15 cellular contexts compared by ENCODE assay signal in the genomic region with DNA sequence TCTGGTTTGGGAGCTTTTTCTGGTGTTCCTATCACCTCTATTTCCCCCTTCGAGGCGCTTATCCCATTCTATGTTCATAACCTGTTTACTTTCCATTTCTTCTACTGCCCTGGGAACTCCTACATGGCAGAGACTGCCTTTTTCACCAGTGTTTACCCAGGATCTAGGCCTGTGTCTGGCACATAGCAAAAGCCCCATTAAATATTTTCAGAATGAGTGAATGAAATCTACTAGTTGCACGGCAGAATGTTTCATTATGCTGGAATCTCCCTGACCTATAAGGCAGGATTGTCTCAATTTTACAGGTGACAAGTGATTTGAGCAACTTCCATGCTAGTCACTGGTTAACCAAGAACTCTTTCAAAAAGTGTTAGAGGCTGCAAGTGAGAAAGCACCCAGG.
DNase-seq lines count a peak whose midpoint lies in the region; ATAC-seq and TF ChIP-seq lines count a peak whose summit lies in the region.
"Had no signal": no experiment of that assay in that cellular context is flagged by ENCODE, and none has a peak within 500 bp of the region (broad histone marks: within the 10 kb centered on the region; RNA-seq: fewer than 3 reads in every experiment).

No MANE protein-coding gene starts in this region.

- WGBS in body of pancreas, 2 donors, result 75 to 84% methylated on average over 3 of the region's 3 CpGs
- 91% methylated on average over 3 of the region's 3 CpGs for WGBS in mesenchymal stem cell
- WGBS in transverse colon (ENCODE audit: low coverage in 1 of 2), 2 donors, result 86% methylated on average over 3 of the region's 3 CpGs; no CpG with 5 or more reads in 1 of the 2 donors
- 93 to 94% methylated on average over 3 of the region's 3 CpGs for whole genome bisulfite sequencing in testis, 2 donors

- H3K4me1 ChIP-seq in body of pancreas (peaks cover 1% of the 10 kb centered on the region), mesenchymal stem cell (ENCODE audit: control insufficient read depth, insufficient read depth, low read depth, low read length) (peaks cover 14% of the 10 kb centered on the region), transverse colon (no peaks in the 10 kb centered on the region), testis (no peaks in the 10 kb centered on the region)
- H3K4me1 ChIP-seq: BLaER1 had no signal

- H3K9ac ChIP-seq in mesenchymal stem cell (ENCODE audit: low read length), result no peak overlapping the region
- H3K9ac ChIP-seq: BLaER1 had no signal

- DNase-seq in AG10803 (ENCODE audit: low read depth), result peak; percentile 59
- DNase-seq in HT1080 (ENCODE audit: low read depth), result peak; percentile 51
- no peak for DNase-seq in body of pancreas
- no peak for DNase-seq in mesenchymal stem cell
- no peak for DNase-seq in transverse colon
- no peak for DNase-seq in NCI-H2081 (lab: John Stamatoyannopoulos, UW)
- DNase-seq in testis, result no peak
- DNase-seq: Kasumi-1, NCI-H2081 treated with DMSO at 0.1 percent for 48 hours, WERI-Rb-1 had no signal

- no peak overlapping the region for H2BK5ac ChIP-seq in mesenchymal stem cell (ENCODE audit: low read depth, low read length, poor library complexity, severe bottlenecking)

- H2AK5ac ChIP-seq in mesenchymal stem cell (ENCODE audit: low read length, severe bottlenecking), result peak overlapping the region; percentile 85

- no peak overlapping the region for H4K8ac ChIP-seq in mesenchymal stem cell (ENCODE audit: low read length)

- H3K36me3 ChIP-seq in body of pancreas (replicated peaks in 1 of 2; ENCODE audit: insufficient read depth in 1 of 2, low read depth in 2 of 2) (peaks cover 0 to 5% of the 10 kb centered on the region in 2 donors), mesenchymal stem cell (ENCODE audit: control insufficient read depth in 1 of 2, insufficient read depth in 2 of 2, low read depth in 1 of 2, low read length in 2 of 2) (peaks cover 5 to 19% of the 10 kb centered on the region in 2 experiments), transverse colon (peaks cover 0 to 5% (median 0%) of the 10 kb centered on the region in 4 donors), testis (ENCODE audit: low read depth, missing control alignments) (no peaks in the 10 kb centered on the region)
- H3K36me3 ChIP-seq: neutrophil, WERI-Rb-1 had no signal

- TF ChIP-seq EP300 in transverse colon (IDR thresholded peaks at IDR 0.05; ENCODE audit: low read depth), result no peak

- no peak overlapping the region for H3K23ac ChIP-seq in mesenchymal stem cell (ENCODE audit: low read length in 2 of 2)

- no peak overlapping the region for H3K4ac ChIP-seq in mesenchymal stem cell (ENCODE audit: low read depth in 1 of 2, low read length in 2 of 2)

- intact Hi-C loops in body of pancreas (cut with DNase I) (no loop called here), transverse colon (cut with DNase I; ENCODE audit: low total_unique reads) (no loop called here), testis (cut with DNase I; ENCODE audit: low total_unique reads) (no loop called here)

- H3K27me3 ChIP-seq in body of pancreas (no peaks in the 10 kb centered on the region), mesenchymal stem cell (ENCODE audit: control insufficient read depth in 1 of 2, insufficient read depth in 1 of 2, low read length in 2 of 2) (no peaks in the 10 kb centered on the region), transverse colon (no peaks in the 10 kb centered on the region), testis (no peaks in the 10 kb centered on the region)
- H3K27me3 ChIP-seq: BLaER1, neutrophil, tibial nerve had no signal

- in situ Hi-C loops in transverse colon (cut with MboI; ENCODE audit: low pct_ligation_motif_present in 1 of 4, low pct_unique_long_range_greater_than_20kb in 1 of 4, low sequenced_read_pairs in 3 of 4), result no loop called here

- peak overlapping the region; percentile 12 for H3K4me2 ChIP-seq in mesenchymal stem cell (ENCODE audit: low read length, poor library complexity, severe bottlenecking)
- H3K4me2 ChIP-seq: BLaER1 had no signal

- no peak overlapping the region for H2BK15ac ChIP-seq in mesenchymal stem cell (ENCODE audit: low read depth, poor library complexity, severe bottlenecking)

- H2AFZ ChIP-seq in mesenchymal stem cell (ENCODE audit: low read depth, low read length), result no peak overlapping the region

- no peak for TF ChIP-seq CTCF in AG10803 (conservative IDR thresholded peaks at IDR 0.05; ENCODE audit: low read length)
- no peak for TF ChIP-seq CTCF in body of pancreas (IDR thresholded peaks at IDR 0.05)
- TF ChIP-seq CTCF in transverse colon (IDR thresholded peaks at IDR 0.05), result no peak
- TF ChIP-seq CTCF in testis (IDR thresholded peaks at IDR 0.05), result no peak

- no peak overlapping the region for H2BK12ac ChIP-seq in mesenchymal stem cell (ENCODE audit: low read length in 2 of 2)

- H3K9me3 ChIP-seq in body of pancreas (no peaks in the 10 kb centered on the region), mesenchymal stem cell (ENCODE audit: control insufficient read depth, low read length) (no peaks in the 10 kb centered on the region), transverse colon (peaks cover 0 to 6% of the 10 kb centered on the region in 2 donors), testis (no peaks in the 10 kb centered on the region)
- H3K9me3 ChIP-seq: BLaER1, neutrophil had no signal

- H4K91ac ChIP-seq in mesenchymal stem cell (ENCODE audit: low read length), result no peak overlapping the region

- no peak overlapping the region for H2BK120ac ChIP-seq in mesenchymal stem cell (ENCODE audit: low read depth, low read length)

- peak; percentile 40 for ATAC-seq in body of pancreas
- ATAC-seq in GM18502 (IDR thresholded peaks at IDR 0.05; ENCODE audit: poor library complexity, unreplicated experiment), result no peak

- H3K79me1 ChIP-seq in mesenchymal stem cell (replicated peaks; ENCODE audit: low read length, poor library complexity, severe bottlenecking), result no peaks in the 10 kb centered on the region

- no peak for TF ChIP-seq POLR2A in body of pancreas (IDR thresholded peaks at IDR 0.05)
- no peak for TF ChIP-seq POLR2A in transverse colon (IDR thresholded peaks at IDR 0.05)
- TF ChIP-seq POLR2A in testis (IDR thresholded peaks at IDR 0.05), result no peak

- H3K27ac ChIP-seq in body of pancreas, result peak overlapping the region in 2 of 4 donors; percentile 14 to 55
- peak overlapping the region; percentile 94 for H3K27ac ChIP-seq in mesenchymal stem cell (ENCODE audit: low read length, poor library complexity, severe bottlenecking)
- no peak overlapping the region for H3K27ac ChIP-seq in transverse colon
- H3K27ac ChIP-seq in testis, result no peak overlapping the region
- H3K27ac ChIP-seq: BLaER1, neutrophil, WERI-Rb-1 had no signal

- no peak overlapping the region for H3K18ac ChIP-seq in mesenchymal stem cell (ENCODE audit: low read depth in 1 of 2, low read length in 2 of 2)

- H3K14ac ChIP-seq in mesenchymal stem cell (ENCODE audit: low read length in 2 of 2), result no peak overlapping the region

- H3K4me3 ChIP-seq in AG10803 (ENCODE audit: low read length), result no peak overlapping the region
- no peak overlapping the region for H3K4me3 ChIP-seq in body of pancreas
- no peak overlapping the region for H3K4me3 ChIP-seq in mesenchymal stem cell (ENCODE audit: insufficient read depth in 1 of 2, low read depth in 1 of 2, low read length in 2 of 2)
- H3K4me3 ChIP-seq in transverse colon, result no peak overlapping the region
- H3K4me3 ChIP-seq in testis, result no peak overlapping the region
- H3K4me3 ChIP-seq: BLaER1, coronary artery, tibial nerve had no signal

Comparison
In these comparisons a context has a peak if more than half of its experiments do, and no peak if none do; other contexts are left out.
1. DNase-seq: peak in AG10803 (single experiment) and HT1080 (single experiment); none in body of pancreas (0 of 4), mesenchymal stem cell (single experiment), transverse colon (single experiment), NCI-H2081 (0 of 2) and testis (single experiment).